Comparison of ENCODE assay signal across 9 cellular contexts in genomic region chr14:68628605-68629310, GRCh38.
A peak's percentile ranks its signal among the peaks of the same experiment; 100 is the strongest.
DNase-seq lines count a peak whose midpoint lies in the region; ATAC-seq, FAIRE-seq and TF ChIP-seq lines count a peak whose summit lies in the region.
"Had no signal": no experiment of that assay in that cellular context is flagged by ENCODE, and none has a peak within 500 bp of the region (broad histone marks: within the 10 kb centered on the region; RNA-seq: fewer than 3 reads in every experiment).

No MANE protein-coding gene starts in this region.

- H3K27me3 ChIP-seq in GM12878 (replicated peaks in 1 of 2; ENCODE audit: control insufficient read depth in 2 of 2, insufficient read depth in 2 of 2, low read length in 1 of 2) (no peaks in the 10 kb centered on the region; a peak in 1 of 4 replicates), testis (no peaks in the 10 kb centered on the region)

- DNase-seq in NCI-H146 (lab: John Stamatoyannopoulos, UW) (peak; percentile 13), NCI-H146 treated with DMSO at 0.1 percent for 48 hours (lab: John Stamatoyannopoulos, UW; ENCODE audit: unreplicated experiment) (no peak), GM12878 (ENCODE audit: low read depth, low spot score) (no peak), lower leg skin (ENCODE audit: low spot score in 2 of 2) (peak; percentile 53 to 84), testis (no peak), RKO (ENCODE audit: low spot score) (no peak)

- 65% methylated on average over 26 of the region's 30 CpGs for WGBS in GM12878 (ENCODE audit: insufficient coverage, insufficient replicate concordance, low lambda C conversion rate, missing lambda C conversion rate)
- 53 to 69% methylated on average over 29 to 30 of the region's 30 CpGs for WGBS in lower leg skin, 2 donors
- WGBS in testis, 2 donors = 43 to 58% methylated on average over 22 to 29 of the region's 30 CpGs

- no peak overlapping the region for H2AFZ ChIP-seq in GM12878 (ENCODE audit: control insufficient read depth, low read depth, low read length)

- intact Hi-C loops in GM12878 (cut with micrococcal nuclease; ENCODE audit: unreplicated experiment) = no loop called here
- intact Hi-C loops in lower leg skin (cut with DNase I; ENCODE audit: low total_unique reads) = no loop called here
- intact Hi-C loops in testis (cut with DNase I; ENCODE audit: low total_unique reads) = no loop called here

- H3K36me3 ChIP-seq in GM12878 (ENCODE audit: control insufficient read depth in 2 of 2, insufficient read depth in 2 of 2, low read length in 1 of 2) (no peaks in the 10 kb centered on the region), testis (ENCODE audit: low read depth, missing control alignments) (no peaks in the 10 kb centered on the region)

- in situ Hi-C loops in GM12878 (cut with MboI) = no loop called here

- TF ChIP-seq CTCF in GM12878 (IDR thresholded peaks at IDR 0.05 in 2 of 3, conservative IDR thresholded peaks at IDR 0.05 in 1 of 3; ENCODE audit: control insufficient read depth in 2 of 3, extremely low read depth in 1 of 3, insufficient read depth in 1 of 3, low read depth in 3 of 3, low read length in 3 of 3) (no peak), lower leg skin (IDR thresholded peaks at IDR 0.05) (no peak), testis (IDR thresholded peaks at IDR 0.05) (no peak)

- CTCF ChIA-PET in GM12878 (lab: Yijun Ruan, JAX) = no interaction called here

- H3K9ac ChIP-seq in GM12878 (ENCODE audit: control insufficient read depth, insufficient read depth, low read length) = no peak overlapping the region

- H3K4me3 ChIP-seq in GM12878 (no peak overlapping the region), lower leg skin (ENCODE audit: low read depth, poor library complexity, severe bottlenecking) (no peak overlapping the region), testis (peak overlapping the region; percentile 48 to 55)

- H3K79me2 ChIP-seq in GM12878 (ENCODE audit: control insufficient read depth, insufficient read depth, low read length) = no peaks in the 10 kb centered on the region

- TF ChIP-seq POLR2A in GM12878 (IDR thresholded peaks at IDR 0.05; ENCODE audit: low read depth, low read length) (no peak), lower leg skin (IDR thresholded peaks at IDR 0.05) (no peak), testis (IDR thresholded peaks at IDR 0.05) (no peak)

- no peak for FAIRE-seq in GM12878 (lab: Jason Lieb, UNC)
- FAIRE-seq: A204.1 had no signal

- peaks cover 2% of the 10 kb centered on the region for H3K4me1 ChIP-seq in GM12878 (ENCODE audit: control insufficient read depth, insufficient read depth, low read length)
- H3K4me1 ChIP-seq in testis = peaks cover 45% of the 10 kb centered on the region

- H3K27ac ChIP-seq in GM12878 (ENCODE audit: control insufficient read depth, insufficient read depth) (no peak overlapping the region), testis (peak overlapping the region; percentile 37 to 41)

- BruUV-seq in GM12878 (replicated peaks; lab: Mats Ljungman, UMichigan) = no TSS peak

- peak overlapping the region; percentile 23; the same call in 1 of the 2 replicates for H3K4me2 ChIP-seq in GM12878 (ENCODE audit: control insufficient read depth, insufficient read depth)

- ATAC-seq in GM12878 (no peak), GM18873 (IDR thresholded peaks at IDR 0.05; ENCODE audit: low FRiP score, unreplicated experiment) (no peak), HG03460 (IDR thresholded peaks at IDR 0.05; ENCODE audit: unreplicated experiment) (no peak)

- no peak for TF ChIP-seq EP300 in GM12878 (IDR thresholded peaks at IDR 0.05; ENCODE audit: borderline replicate concordance in 1 of 2, control insufficient read depth in 1 of 2, low read depth in 2 of 2, low read length in 2 of 2)

- TF ChIP-seq RAD21 in GM12878 (IDR thresholded peaks at IDR 0.05; ENCODE audit: insufficient read depth, low read depth, low read length) = no peak

- SMC1A ChIA-PET in GM12878 (lab: Charles Lee; ENCODE audit: uncharacterized antibody, unreplicated experiment) = interaction anchor here (1.4 to 1.9 kb wide), 2 partner anchors 10 to 110 kb away, joined by 3 to 7 read pairs; no protein-coding TSS in a partner anchor

- RAD21 ChIA-PET in GM12878 (lab: Charles Lee; ENCODE audit: unreplicated experiment) = interaction anchor here (0.7 to 0.8 kb wide), 2 partner anchors 114 to 216 kb away, joined by 3 read pairs; no protein-coding TSS in a partner anchor

- H3K9me3 ChIP-seq in GM12878 (replicated peaks; ENCODE audit: control insufficient read depth, insufficient read depth, low read length) (no peaks in the 10 kb centered on the region; the same call in 2 of the 3 replicates), testis (no peaks in the 10 kb centered on the region)

- no peaks in the 10 kb centered on the region for H4K20me1 ChIP-seq in GM12878 (ENCODE audit: control insufficient read depth, insufficient read depth)

- POLR2A ChIA-PET in GM12878 (lab: Charles Lee) = interaction anchor here (0.6 kb wide), 1 partner anchor 19 kb away, joined by 3 read pairs; no protein-coding TSS in a partner anchor

TF ChIP-seq in GM12878, 131 proteins besides CTCF, POLR2A, EP300 and RAD21 (continues in another document):
- TF ChIP-seq IKZF1 (conservative IDR thresholded peaks at IDR 0.05) = no peak
- TF ChIP-seq MTA3 (IDR thresholded peaks at IDR 0.05; ENCODE audit: borderline replicate concordance, low read length) = no peak
- TF ChIP-seq SMC3 (IDR thresholded peaks at IDR 0.05; ENCODE audit: borderline replicate concordance, low read length) = no peak
- TF ChIP-seq SIN3A (IDR thresholded peaks at IDR 0.05; ENCODE audit: low read depth, low read length) = no peak
- TF ChIP-seq RELB (IDR thresholded peaks at IDR 0.05; ENCODE audit: low read depth) = no peak
- no peak for TF ChIP-seq HCFC1 (IDR thresholded peaks at IDR 0.05; ENCODE audit: low read length)
- TF ChIP-seq SIX5 (IDR thresholded peaks at IDR 0.05; ENCODE audit: low read depth, low read length, severe bottlenecking) = no peak
- no peak for TF ChIP-seq ZNF687 (IDR thresholded peaks at IDR 0.05)
- TF ChIP-seq ZSCAN29 (IDR thresholded peaks at IDR 0.05) = no peak
- no peak for TF ChIP-seq BCL3 (IDR thresholded peaks at IDR 0.05; ENCODE audit: borderline replicate concordance, insufficient read depth, low read depth, low read length, poor library complexity, severe bottlenecking)
- TF ChIP-seq SRF (IDR thresholded peaks at IDR 0.05; ENCODE audit: low read depth in 2 of 2, low read length in 2 of 2) = no peak
- TF ChIP-seq MYC (IDR thresholded peaks at IDR 0.05; ENCODE audit: insufficient read depth, insufficient read length, insufficient replicate concordance, low read length, severe bottlenecking) = no peak
- no peak for TF ChIP-seq NR2C1 (IDR thresholded peaks at IDR 0.05)
- no peak for TF ChIP-seq HDAC2 (IDR thresholded peaks at IDR 0.05)

Comparison
In these comparisons a context has a peak if more than half of its experiments do, and no peak if none do; other contexts are left out.
1. DNase-seq: peak in NCI-H146 (single experiment) and lower leg skin (2 of 2); none in NCI-H146 treated with DMSO at 0.1 percent for 48 hours (single experiment), GM12878 (single experiment), testis (single experiment) and RKO (single experiment).
2. H3K4me3 ChIP-seq: peak in testis (2 of 2); none in GM12878 (single experiment) and lower leg skin (single experiment).